In the genomic region with DNA sequence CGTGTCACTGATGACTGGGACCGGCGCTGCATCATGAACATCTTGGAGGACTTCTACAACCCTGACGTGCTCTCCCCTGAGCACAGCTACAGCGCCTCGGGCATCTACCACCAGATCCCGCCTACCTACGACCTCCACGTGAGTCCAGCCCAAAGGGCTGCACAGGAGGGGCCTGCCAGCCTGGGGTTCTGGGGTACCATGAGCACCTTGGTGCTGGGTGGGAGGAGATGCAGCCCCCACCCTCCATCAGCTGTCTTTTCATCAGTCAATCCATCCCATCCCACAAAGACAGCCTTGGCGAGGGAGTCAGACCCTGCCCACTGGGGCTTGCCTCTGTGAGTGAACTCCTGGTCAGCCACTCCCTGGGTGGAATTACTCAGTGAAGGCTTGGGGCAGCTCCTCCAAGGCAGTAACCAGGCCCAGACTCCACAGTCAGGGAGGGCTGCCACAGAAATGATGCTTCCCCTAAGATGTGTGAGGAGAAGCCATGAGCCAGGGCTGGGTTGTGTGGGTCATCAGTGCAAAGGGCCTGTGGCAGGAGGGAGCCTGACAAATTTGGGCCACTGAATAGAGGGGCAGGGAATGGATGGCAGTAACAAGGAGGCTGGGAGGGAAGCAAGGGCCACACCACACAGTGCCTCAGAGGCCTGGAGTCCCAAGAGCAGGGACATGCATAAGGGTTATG, we compare ENCODE assay signal across 19 cellular contexts. TPM values are rescaled to one million over a fixed set of nuclear protein-coding genes. Genes with fewer than 3 reads are reported as not detected.
"Had no signal": no experiment of that assay in that cellular context is flagged by ENCODE, and none has a peak within 500 bp of the region (broad histone marks: within the 10 kb centered on the region; RNA-seq: fewer than 3 reads in every experiment).

No MANE protein-coding gene starts in this region.

- H3K27me3 ChIP-seq: body of pancreas, foreskin keratinocyte, transverse colon had no signal

- FAIRE-seq: TTC549 had no signal

- DNase-seq: activated B cell treated with CpG ODN at 0.5 μM for 24 hours; activated CD4-positive, alpha-beta T cell treated with anti-CD3 and anti-CD28 coated beads, Interleukin-2, amount 10 ng/mL, durations not matched to agents 24 days and 14 days; activated CD8-positive, alpha-beta memory T cell treated with anti-CD3 and anti-CD28 coated beads for 24 hours; activated naive CD4-positive, alpha-beta T cell treated with anti-CD3 and anti-CD28 coated beads, Interleukin-2, amount 50 U/mL, for 16 hours; body of pancreas; cortex of kidney; effector CD8-positive, alpha-beta T cell; foreskin keratinocyte; glutamatergic neuron; retina; stimulated activated CD4-positive, alpha-beta T cell treated with anti-CD3 and anti-CD28 coated beads, Interleukin-4, amount 100 ng/mL, for 4 hours; stimulated activated CD8-positive, alpha-beta memory T cell treated with anti-CD3 and anti-CD28 coated beads, Interleukin-4, amount 100 ng/mL, for 48 hours; stimulated activated naive CD8-positive, alpha-beta T cell treated with anti-CD3 and anti-CD28 coated beads, Interleukin-15, Interleukin-2, amounts not matched to agents 100 U/mL and 50 U/mL, for 24 hours; T-helper 2 cell; transverse colon had no signal

- H3K27ac ChIP-seq: body of pancreas, foreskin keratinocyte, parathyroid adenoma, skin epidermis, transverse colon had no signal

- ATAC-seq: body of pancreas; foreskin keratinocyte; stimulated activated naive CD8-positive, alpha-beta T cell treated with anti-CD3 and anti-CD28 coated beads, Interleukin-15, Interleukin-2, amounts not matched to agents 100 U/mL and 50 U/mL, for 24 hours had no signal

- H2AFZ ChIP-seq: parathyroid adenoma had no signal

- H3K9me3 ChIP-seq: body of pancreas, transverse colon had no signal

- H3K4me1 ChIP-seq: foreskin keratinocyte, parathyroid adenoma, transverse colon had no signal

- H3K79me2 ChIP-seq: parathyroid adenoma had no signal

- H3K4me3 ChIP-seq: body of pancreas, lung, skin epidermis, transverse colon had no signal

RNA-seq across cellular contexts. Expression of a gene that starts 47.9 kb away (rescaled TPM):
- total RNA-seq: activated B cell treated with CpG ODN at 0.5 μM for 24 hours had no signal

RNA-seq across cellular contexts. Expression of a gene that starts 56.8 kb away (rescaled TPM):
- total RNA-seq: activated B cell treated with CpG ODN at 0.5 μM for 24 hours, foreskin keratinocyte had no signal
